Comparison of ENCODE assay signal across 8 cellular contexts in the genomic region with DNA sequence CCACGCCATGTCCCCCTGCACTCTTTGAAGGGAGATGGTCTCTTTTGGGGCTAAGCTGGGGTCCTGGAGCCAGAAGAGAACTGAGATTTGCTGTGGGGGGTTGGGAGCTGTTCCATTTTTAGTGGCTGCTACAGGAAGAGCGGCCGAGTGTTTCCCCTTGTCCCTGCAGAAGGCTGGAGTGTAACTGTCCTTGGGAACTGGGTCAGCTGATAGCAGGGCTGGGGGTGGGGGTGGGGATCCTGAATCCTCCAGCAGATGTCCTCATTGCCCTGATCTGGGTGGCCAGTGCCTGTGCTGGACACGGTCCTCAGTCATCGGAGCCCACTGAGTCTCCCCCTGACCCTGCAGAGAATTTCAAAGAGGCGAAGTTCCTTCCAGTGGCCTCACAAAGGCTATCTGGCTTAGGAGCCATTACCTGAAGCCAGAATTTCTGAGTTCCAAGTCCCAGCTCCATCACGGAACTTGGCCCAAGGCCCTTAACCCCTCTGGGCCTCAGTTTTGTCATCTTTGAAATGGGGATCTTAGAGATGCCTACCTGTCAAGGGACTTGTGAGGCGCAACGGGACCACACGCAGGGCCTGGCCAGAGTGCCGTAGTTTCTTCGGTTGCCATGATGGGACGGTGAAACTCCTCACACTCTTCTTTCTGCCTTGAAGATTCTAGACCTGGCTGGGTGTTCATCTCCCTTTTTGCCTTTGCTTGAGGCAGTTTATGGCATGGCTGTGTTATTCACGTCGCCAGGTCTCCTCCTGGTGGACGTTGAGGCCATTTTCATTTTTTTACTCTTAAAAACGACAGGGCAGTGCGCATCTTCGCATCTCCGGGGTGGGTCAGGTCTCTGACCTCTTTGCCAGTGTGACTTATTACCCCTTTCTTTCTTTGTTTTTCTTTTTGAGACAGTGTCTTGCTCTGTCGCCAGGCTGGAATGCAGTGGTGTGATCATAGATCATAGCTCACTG. TPM values are rescaled to one million over a fixed set of nuclear protein-coding genes. Genes with fewer than 3 reads are reported as not detected.
DNase-seq lines count a peak whose midpoint lies in the region; ATAC-seq and TF ChIP-seq lines count a peak whose summit lies in the region.

No MANE protein-coding gene starts in this region.

- peaks cover 56% of the 10 kb centered on the region for H3K36me3 Mint-ChIP-seq in activated T-cell treated with anti-CD3 and anti-CD28 coated beads, Interleukin-2, amount 50 U/mL, for 24 hours (ENCODE audit: low read depth)

- ATAC-seq in GM21360 (IDR thresholded peaks at IDR 0.05; ENCODE audit: unreplicated experiment): no peak

- DNase-seq in activated T-cell treated with anti-CD3 and anti-CD28 coated beads, Interleukin-2, amount 50 U/mL, for 24 hours: no peak
- no peak for DNase-seq in activated T-cell treated with anti-CD3 and anti-CD28 coated beads, Interleukin-2, amount 50 U/mL, for 1 hour
- no peak for DNase-seq in astrocyte of the spinal cord (ENCODE audit: low read depth, low spot score)
- peak; percentile 60 for DNase-seq in inferior parietal cortex (ENCODE audit: extremely low spot score)
- no peak for DNase-seq in spleen
- no peak for DNase-seq in A673 (ENCODE audit: low spot score)
- no peak for DNase-seq in NCI-H1417 treated with DMSO at 0.1 percent for 48 hours (lab: John Stamatoyannopoulos, UW)

- H3K27me3 ChIP-seq in spleen (replicated peaks in 1 of 7): no peaks in the 10 kb centered on the region
- H3K27me3 ChIP-seq in A673 (replicated peaks; ENCODE audit: insufficient read depth, low read depth, low read length, poor library complexity): no peaks in the 10 kb centered on the region

- H3K9me3 Mint-ChIP-seq in activated T-cell treated with anti-CD3 and anti-CD28 coated beads, Interleukin-2, amount 50 U/mL, for 24 hours: no peaks in the 10 kb centered on the region

- H3K4me1 Mint-ChIP-seq in activated T-cell treated with anti-CD3 and anti-CD28 coated beads, Interleukin-2, amount 50 U/mL, for 24 hours (ENCODE audit: low read depth): peaks cover 21% of the 10 kb centered on the region

- no TSS peak for BruUV-seq in A673 (replicated peaks; lab: Mats Ljungman, UMichigan)

- TF ChIP-seq CTCF in astrocyte of the spinal cord (IDR thresholded peaks at IDR 0.05; ENCODE audit: low read depth, low read length) (peak; percentile 19), spleen (IDR thresholded peaks at IDR 0.05 in 8 of 11, conservative IDR thresholded peaks at IDR 0.05 in 3 of 11) (peak in 10 of 11 experiments; percentile 9 to 56 (median 39)), A673 (conservative IDR thresholded peaks at IDR 0.05; ENCODE audit: low read depth, low read length) (no peak)

- no peak for TF ChIP-seq POLR2A in spleen (IDR thresholded peaks at IDR 0.05)

- in situ Hi-C loops in astrocyte of the spinal cord (cut with HindIII; ENCODE audit: low sequenced_read_pairs): no loop called here

- H3K9me3 ChIP-seq in spleen (no peaks in the 10 kb centered on the region), A673 (ENCODE audit: low read depth, low read length, poor library complexity, severe bottlenecking) (no peaks in the 10 kb centered on the region)

- WGBS in spleen, 5 donors: 63 to 82% (median 75%) methylated on average over 20 to 21 of the region's 21 CpGs

- CTCF ChIA-PET in A673 (lab: Charles Lee): interaction anchor here (1.4 kb wide), 1 partner anchor 52 kb away, joined by 3 read pairs; a partner anchor contains a TSS

- H3K4me3 ChIP-seq in astrocyte of the spinal cord (ENCODE audit: low read depth, low read length) (no peak overlapping the region), spleen (peak overlapping the region in 1 of 8 donors; percentile 21), A673 (ENCODE audit: low read depth, low read length, poor library complexity, severe bottlenecking) (no peak overlapping the region)

- no peaks in the 10 kb centered on the region for H3K27me3 Mint-ChIP-seq in activated T-cell treated with anti-CD3 and anti-CD28 coated beads, Interleukin-2, amount 50 U/mL, for 24 hours

- intact Hi-C loops in spleen (cut with DNase I; ENCODE audit: low total_unique reads) (loop anchor here (5.0 kb wide), 1 partner anchor 53 kb away; a partner anchor contains a TSS), A673 (cut with micrococcal nuclease; ENCODE audit: unreplicated experiment) (no loop called here)

- POLR2A ChIA-PET in A673 (lab: Charles Lee; ENCODE audit: low non-redundant PET): interaction anchor here (0.7 kb wide), 1 partner anchor 24 kb away, joined by 22 read pairs; no protein-coding TSS in a partner anchor

- peaks cover 34 to 87% (median 58%) of the 10 kb centered on the region in 6 donors for H3K4me1 ChIP-seq in spleen
- peaks cover 14% of the 10 kb centered on the region for H3K4me1 ChIP-seq in A673 (ENCODE audit: insufficient read depth, low read length, poor library complexity, severe bottlenecking)

- no peak overlapping the region for H3K4me3 Mint-ChIP-seq in activated T-cell treated with anti-CD3 and anti-CD28 coated beads, Interleukin-2, amount 50 U/mL, for 24 hours

- H3K36me3 ChIP-seq in spleen: peaks cover 0 to 92% (median 20%) of the 10 kb centered on the region in 6 donors
- H3K36me3 ChIP-seq in A673 (ENCODE audit: insufficient read depth, low read length, poor library complexity, severe bottlenecking): peaks cover 12% of the 10 kb centered on the region

- H3K27ac ChIP-seq in spleen: peak overlapping the region; percentile 61 to 92 (median 72)
- no peak overlapping the region for H3K27ac ChIP-seq in A673 (ENCODE audit: low read depth, low read length, poor library complexity, severe bottlenecking)

- peak overlapping the region; percentile 63 for H3K27ac Mint-ChIP-seq in activated T-cell treated with anti-CD3 and anti-CD28 coated beads, Interleukin-2, amount 50 U/mL, for 24 hours

RNA-seq across cellular contexts. Expression of a gene that starts 51.9 kb away (rescaled TPM):
- 100 to 1,000 TPM; 175 to 298 (median 197) TPM for total RNA-seq in spleen
- 100 to 1,000 TPM in 1 of 3 donors, 10 to 100 TPM in 2; 57.1 to 104 (median 89.0) TPM for polyA plus RNA-seq in spleen
- 143 and 155 TPM in 2 replicates for total RNA-seq in A673 (2021)
